ENCODE assay signal across 8 cellular contexts in the genomic region with DNA sequence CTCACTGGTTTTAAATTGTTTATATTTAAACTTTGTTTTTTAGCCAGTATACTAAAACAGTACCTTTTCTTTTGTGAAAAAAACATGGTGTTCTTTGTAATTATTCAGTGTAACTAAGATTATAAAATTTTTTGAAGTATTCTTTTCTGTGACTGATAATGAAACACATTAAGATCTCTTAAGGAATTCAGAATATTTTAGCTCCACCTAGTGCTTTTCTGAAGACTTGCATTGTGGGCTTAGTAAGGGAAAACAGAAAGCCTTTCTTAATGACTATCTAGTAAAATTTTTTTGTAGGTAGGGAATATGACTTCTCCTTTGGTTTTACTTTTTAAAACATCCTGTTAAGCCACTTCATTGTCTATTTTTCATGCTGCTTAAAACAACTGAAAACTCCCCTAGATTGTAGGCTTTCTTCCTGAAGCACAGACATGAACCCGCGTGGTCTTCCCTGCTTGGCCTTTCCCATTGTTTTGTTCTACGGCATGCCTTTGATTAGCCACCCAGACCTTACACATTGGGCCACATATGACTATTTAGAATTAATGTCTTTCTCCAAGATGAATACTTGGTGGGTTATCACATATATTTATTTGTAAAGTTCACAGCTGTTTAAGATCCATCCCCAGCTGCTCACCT.
DNase-seq lines count a peak whose midpoint lies in the region; ATAC-seq and TF ChIP-seq lines count a peak whose summit lies in the region.

No MANE protein-coding gene starts in this region.

- H3K27ac ChIP-seq in 22Rv1, result no peak overlapping the region

- no peak overlapping the region for H3K4me3 ChIP-seq in LNCaP clone FGC (ENCODE audit: low read depth, low read length)
- no peak overlapping the region for H3K4me3 ChIP-seq in skeletal muscle cell (ENCODE audit: low read depth, low read length)

- TF ChIP-seq CTCF in 22Rv1 (IDR thresholded peaks at IDR 0.05), result peak; percentile 71
- TF ChIP-seq CTCF in GM12874 (IDR thresholded peaks at IDR 0.05; ENCODE audit: insufficient read depth, low read depth, low read length), result peak; percentile 37; the same call in 1 of the 2 replicates
- TF ChIP-seq CTCF in LNCaP clone FGC (IDR thresholded peaks at IDR 0.05; ENCODE audit: control insufficient read depth, extremely low read depth, insufficient read depth), result peak; percentile 59

- ATAC-seq in GM21528 (IDR thresholded peaks at IDR 0.05; ENCODE audit: low FRiP score, unreplicated experiment), result no peak
- ATAC-seq in GM19023 (IDR thresholded peaks at IDR 0.05; ENCODE audit: unreplicated experiment), result no peak

- no peak for DNase-seq in LNCaP clone FGC (ENCODE audit: low read depth)
- DNase-seq in SKM-1 treated with dmso at 0.1 percent for 144 hours (lab: John Stamatoyannopoulos, UW; ENCODE audit: unreplicated experiment), result peak; percentile 38
- peak; percentile 9 for DNase-seq in germinal center (ENCODE audit: low spot score)
- peak; percentile 6 for DNase-seq in skeletal muscle cell (ENCODE audit: low read depth)
